In the genomic region with DNA sequence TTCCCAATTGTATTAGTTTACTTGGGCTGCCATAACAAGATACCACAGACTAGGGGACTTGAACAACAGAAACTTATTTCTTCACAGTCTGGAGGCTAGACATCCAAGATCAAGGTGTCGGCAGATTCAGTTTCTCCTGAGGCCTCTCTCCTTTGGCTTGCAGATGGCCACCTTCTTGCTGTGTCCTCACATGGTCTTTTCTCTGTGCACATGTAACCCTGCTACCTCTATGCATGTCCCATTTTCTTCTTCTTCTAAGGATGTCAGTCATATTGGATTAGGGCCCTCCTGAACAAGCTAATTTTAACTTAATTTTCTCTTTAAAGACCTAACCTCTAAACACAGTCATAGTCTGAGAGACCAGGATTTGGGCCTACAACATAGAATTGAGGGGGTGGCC, we compare ENCODE assay signal across 7 cellular contexts.
"Had no signal": no experiment of that assay in that cellular context is flagged by ENCODE, and none has a peak within 500 bp of the region (broad histone marks: within the 10 kb centered on the region; RNA-seq: fewer than 3 reads in every experiment).

No MANE protein-coding gene starts in this region.

- ATAC-seq: K562 had no signal

- DNase-seq: IMR-90, KBM-7, KG1 had no signal

- H3K4me2 ChIP-seq: KMS-11 had no signal

- H3K27ac ChIP-seq: HL-60, KMS-11 had no signal

- H3K4me3 ChIP-seq: K562 had no signal

- FAIRE-seq: HTR-8/SVneo, K562 had no signal

- H3K9ac ChIP-seq: KMS-11 had no signal
